ENCODE assay signal across 27 cellular contexts in genomic region chr13:94704347-94705080, GRCh38. TPM values are rescaled to one million over a fixed set of nuclear protein-coding genes. Genes with fewer than 3 reads are reported as not detected.
DNase-seq lines count a peak whose midpoint lies in the region; ATAC-seq, FAIRE-seq and TF ChIP-seq lines count a peak whose summit lies in the region.
"Had no signal": no experiment of that assay in that cellular context is flagged by ENCODE, and none has a peak within 500 bp of the region (broad histone marks: within the 10 kb centered on the region; RNA-seq: fewer than 3 reads in every experiment).

No MANE protein-coding gene starts in this region.

- TF ChIP-seq CTCF in GM23338 (conservative IDR thresholded peaks at IDR 0.05; ENCODE audit: low read depth in 2 of 2) (no peak), PC-3 (conservative IDR thresholded peaks at IDR 0.05; ENCODE audit: low read depth, low read length) (no peak), kidney (IDR thresholded peaks at IDR 0.05; ENCODE audit: borderline replicate concordance, extremely low read depth, insufficient read depth) (no peak)

- H3K27me3 ChIP-seq in GM23338 (ENCODE audit: insufficient read depth) (peaks cover 82% of the 10 kb centered on the region), PC-3 (ENCODE audit: low read length) (no peaks in the 10 kb centered on the region), iPS-18a (ENCODE audit: control insufficient read depth, insufficient read depth, low read length) (peaks cover 88% of the 10 kb centered on the region)

- H3K9me2 ChIP-seq in GM23338 (ENCODE audit: insufficient read depth) (no peaks in the 10 kb centered on the region), PC-3 (replicated peaks; ENCODE audit: low read length) (no peaks in the 10 kb centered on the region)

- H3K36me3 Mint-ChIP-seq in GM23338 (ENCODE audit: low read depth) = peaks cover 21% of the 10 kb centered on the region; the same call in 2 of the 3 replicates
- H3K36me3 Mint-ChIP-seq: activated naive CD8-positive, alpha-beta T cell had no signal

- DNase-seq in GM23338 (ENCODE audit: low spot score) (peak; percentile 58), PC-3 (peak; percentile 30), retina (peak; percentile 54), 8988T (no peak), kidney (no peak)
- DNase-seq: activated CD4-positive, alpha-beta T cell treated with anti-CD3 and anti-CD28 coated beads for 4 hours; left lung; mesendoderm; NCI-H1048; NCI-H187; NCI-H2171 treated with DMSO at 0.1 percent for 48 hours; NCI-H524 treated with DMSO at 0.1 percent for 48 hours; occipital lobe; stimulated activated CD4-positive, alpha-beta T cell treated with anti-CD3 and anti-CD28 coated beads, Interleukin-12 subunit alpha, Interleukin-12 subunit beta, amount 100 ng/mL, for 4 hours; stimulated activated CD4-positive, alpha-beta T cell treated with anti-CD3 and anti-CD28 coated beads, Interleukin-4, amount 100 ng/mL, for 4 hours; stimulated activated naive CD8-positive, alpha-beta T cell treated with anti-CD3 and anti-CD28 coated beads, Interleukin-15, Interleukin-2, amounts not matched to agents 100 U/mL and 50 U/mL, for 24 hours; T-helper 2 cell had no signal

- H3K27ac Mint-ChIP-seq in GM23338 = no peak overlapping the region
- H3K27ac Mint-ChIP-seq: activated naive CD8-positive, alpha-beta T cell had no signal

- CTCF ChIA-PET in PC-3 (lab: Charles Lee) = no interaction called here

- peak overlapping the region; percentile 91 for H3K4me2 ChIP-seq in GM23338
- H3K4me2 ChIP-seq in PC-3 (ENCODE audit: low read length) = no peak overlapping the region

- POLR2A ChIA-PET in PC-3 (lab: Charles Lee; ENCODE audit: unreplicated experiment) = no interaction called here

- H3K9me3 ChIP-seq in PC-3 (ENCODE audit: low read length) (no peaks in the 10 kb centered on the region), iPS-18a (ENCODE audit: control insufficient read depth, low read depth, low read length) (no peaks in the 10 kb centered on the region), kidney (ENCODE audit: control insufficient read depth in 1 of 2, low read length in 2 of 2) (no peaks in the 10 kb centered on the region)
- H3K9me3 ChIP-seq: left lung, right atrium auricular region, thoracic aorta had no signal

- H3K9ac ChIP-seq in PC-3 (ENCODE audit: low read length) (no peak overlapping the region), iPS-18a (ENCODE audit: low read length) (no peak overlapping the region), kidney (ENCODE audit: low read length in 2 of 2) (no peak overlapping the region)

- ATAC-seq in GM23338 = peak; percentile 2
- ATAC-seq in PC-3 = no peak
- no peak for ATAC-seq in HG03457 (IDR thresholded peaks at IDR 0.05; ENCODE audit: unreplicated experiment)
- ATAC-seq: left lung had no signal

- H3K4me1 ChIP-seq in GM23338 (ENCODE audit: insufficient read depth) (peaks cover 48% of the 10 kb centered on the region), PC-3 (ENCODE audit: insufficient read depth, low read length) (no peaks in the 10 kb centered on the region), iPS-18a (ENCODE audit: control insufficient read depth, low read depth, low read length) (peaks cover 53% of the 10 kb centered on the region), kidney (ENCODE audit: control insufficient read depth in 1 of 2, insufficient read depth in 1 of 2, low read depth in 1 of 2, low read length in 2 of 2) (no peaks in the 10 kb centered on the region)
- H3K4me1 ChIP-seq: left lung had no signal

- H3K4me3 Mint-ChIP-seq in GM23338 = peak overlapping the region; percentile 66
- H3K4me3 Mint-ChIP-seq: activated naive CD8-positive, alpha-beta T cell; central memory CD8-positive, alpha-beta T cell had no signal

- intact Hi-C loops in PC-3 (cut with micrococcal nuclease) = no loop called here
- intact Hi-C loops in kidney (cut with DNase I) = no loop called here

- BruUV-seq in PC-3 (replicated peaks; lab: Mats Ljungman, UMichigan) = no TSS peak

- H3K9me3 Mint-ChIP-seq in GM23338 = peaks cover 26% of the 10 kb centered on the region

- peaks cover 18% of the 10 kb centered on the region; the same call in 1 of the 2 replicates for H3F3A ChIP-seq in GM23338 (replicated peaks; ENCODE audit: low read depth)
- no peaks in the 10 kb centered on the region for H3F3A ChIP-seq in PC-3 (ENCODE audit: low read length, unreplicated experiment)

- H3K27ac ChIP-seq in GM23338 (ENCODE audit: low read depth) (no peak overlapping the region), PC-3 (ENCODE audit: low read length) (no peak overlapping the region), iPS-18a (ENCODE audit: low read length) (no peak overlapping the region), kidney (ENCODE audit: low read depth in 2 of 2, low read length in 2 of 2) (no peak overlapping the region)
- H3K27ac ChIP-seq: left lung, right atrium auricular region, thoracic aorta had no signal

- H3K4me3 ChIP-seq in GM23338 = peak overlapping the region; percentile 67
- no peak overlapping the region for H3K4me3 ChIP-seq in PC-3 (ENCODE audit: low read length)
- H3K4me3 ChIP-seq in iPS-18a (ENCODE audit: low read length) = peak overlapping the region; percentile 81
- no peak overlapping the region for H3K4me3 ChIP-seq in kidney (ENCODE audit: low read length in 2 of 2)
- H3K4me3 ChIP-seq: left lung, right atrium auricular region, thoracic aorta had no signal

- no peaks in the 10 kb centered on the region for H3K79me2 ChIP-seq in GM23338 (replicated peaks; ENCODE audit: insufficient read depth)
- peaks cover 21% of the 10 kb centered on the region for H3K79me2 ChIP-seq in PC-3 (ENCODE audit: low read length)

- H3K4me1 Mint-ChIP-seq in GM23338 = peaks cover 50% of the 10 kb centered on the region

- peaks cover 91% of the 10 kb centered on the region for H3K27me3 Mint-ChIP-seq in GM23338 (ENCODE audit: insufficient read depth, low read depth, poor library complexity)

- no peak for FAIRE-seq in kidney (lab: Jason Lieb, UNC)
- FAIRE-seq: GM18507 had no signal

- H2AFZ ChIP-seq in GM23338 = no peak overlapping the region
- H2AFZ ChIP-seq in PC-3 (ENCODE audit: low read length) = no peak overlapping the region

- no peaks in the 10 kb centered on the region for H3K36me3 ChIP-seq in GM23338 (ENCODE audit: insufficient read depth)
- H3K36me3 ChIP-seq in PC-3 (ENCODE audit: low read depth, low read length) = no peaks in the 10 kb centered on the region
- no peaks in the 10 kb centered on the region for H3K36me3 ChIP-seq in iPS-18a (ENCODE audit: control insufficient read depth, low read depth, low read length)
- H3K36me3 ChIP-seq in kidney (ENCODE audit: control insufficient read depth in 1 of 2, insufficient read depth in 2 of 2, low read length in 2 of 2) = no peaks in the 10 kb centered on the region
- H3K36me3 ChIP-seq: left lung, right atrium auricular region, thoracic aorta had no signal

- H4K20me1 ChIP-seq in GM23338 (replicated peaks; ENCODE audit: insufficient read depth) (no peaks in the 10 kb centered on the region), PC-3 (ENCODE audit: low read length) (no peaks in the 10 kb centered on the region)

TF ChIP-seq in GM23338, 12 proteins besides CTCF, POLR2A, EP300 and RAD21:
- TF ChIP-seq EZH2 (IDR thresholded peaks at IDR 0.05; ENCODE audit: low read depth, unreplicated experiment) (peak; percentile 62), EZH2phosphoT487 (IDR thresholded peaks at IDR 0.05; ENCODE audit: unreplicated experiment) (no peak), POLR2AphosphoS5 (IDR thresholded peaks at IDR 0.05; ENCODE audit: low read depth) (peak; percentile 6; the same call in 1 of the 2 replicates)

RNA-seq across cellular contexts. Expression of gene SOX21, which starts 7.8 kb away (rescaled TPM):
- total RNA-seq in GM23338 (2014; rRNA removed; shearing (Covaris generic)) = 3.5 and 4.7 TPM in 2 replicates
- polyA plus RNA-seq in GM23338 (2016; fragmentation: Nextera tagmentation; extraction: Ambion mirVana) (1.7 and 2.3 TPM in 2 replicates), kidney (ENCODE audit: insufficient read depth, low read depth, low replicate concordance) (not detected)
- total RNA-seq in PC-3 (2014; rRNA removed) (14.4 and 16.2 TPM in 2 replicates), kidney (not detected)
- total RNA-seq: G401, LHCN-M2, myocyte, right atrium auricular region had no signal

Comparison
In these comparisons a context has a peak if more than half of its experiments do, and no peak if none do; other contexts are left out.
1. DNase-seq: peak in GM23338 (single experiment), PC-3 (single experiment) and retina (single experiment); none in 8988T (single experiment) and kidney (single experiment).
2. H3K4me3 ChIP-seq: peak in GM23338 (single experiment) and iPS-18a (single experiment); none in PC-3 (single experiment) and kidney (0 of 2).